8 cellular contexts compared by ENCODE assay signal in the genomic region with DNA sequence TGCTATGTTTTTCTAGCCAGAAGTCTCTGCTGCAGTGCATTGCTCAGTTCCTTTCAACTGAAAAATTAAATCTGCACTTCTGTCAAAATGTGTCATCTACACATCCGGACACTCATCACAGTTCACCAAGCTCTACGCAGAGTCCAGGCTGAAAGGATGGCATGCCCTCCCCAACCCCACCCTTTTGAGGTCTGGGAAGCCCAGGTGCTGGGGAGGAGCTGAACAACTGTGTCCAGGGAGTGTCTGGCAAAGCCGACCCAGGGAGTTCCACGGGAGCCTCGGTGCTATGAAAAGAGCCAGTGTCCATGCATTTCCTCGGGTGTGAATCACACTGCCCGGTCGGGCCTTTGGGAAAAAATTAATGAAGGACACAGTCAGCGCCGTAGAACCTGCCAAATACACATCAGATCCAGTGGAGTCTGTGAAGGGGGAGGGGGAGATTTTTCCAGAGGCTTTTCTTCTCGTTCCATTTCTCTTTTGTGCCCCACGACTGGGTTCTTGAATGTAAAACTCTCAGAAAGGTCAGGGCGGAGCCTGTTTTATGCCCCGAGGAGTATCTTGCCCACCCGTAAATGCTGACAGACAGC. TPM values are rescaled to one million over a fixed set of nuclear protein-coding genes. Genes with fewer than 3 reads are reported as not detected.
DNase-seq lines count a peak whose midpoint lies in the region; ATAC-seq, FAIRE-seq and TF ChIP-seq lines count a peak whose summit lies in the region.
"Had no signal": no experiment of that assay in that cellular context is flagged by ENCODE, and none has a peak within 500 bp of the region (broad histone marks: within the 10 kb centered on the region; RNA-seq: fewer than 3 reads in every experiment).

No MANE protein-coding gene starts in this region.

- peak overlapping the region; percentile 60 for H3K4me3 ChIP-seq in NB4 (ENCODE audit: low read depth, low read length)
- no peak overlapping the region for H3K4me3 ChIP-seq in mucosa of descending colon
- H3K4me3 ChIP-seq in thyroid gland (replicated peaks in 1 of 3) = peak overlapping the region; percentile 18 to 85 (median 59)

- intact Hi-C loops in mucosa of descending colon (cut with DNase I, micrococcal nuclease) = loop anchor here in 1 of 2 donors (10.0 kb wide), 1 partner anchor 92 kb away; no protein-coding TSS in a partner anchor
- intact Hi-C loops in thyroid gland (cut with DNase I) = no loop called here

- no peaks in the 10 kb centered on the region for H3K9me3 Mint-ChIP-seq in activated CD8-positive, alpha-beta memory T cell treated with anti-CD3 and anti-CD28 coated beads, Interleukin-2, amount 10 ng/mL, durations not matched to agents 7 days and 5 days (ENCODE audit: low read depth)

- 0 to 1% methylated on average over 9 to 15 of the region's 15 CpGs for WGBS in thyroid gland, 2 donors

- H3K9me3 ChIP-seq in mucosa of descending colon = no peaks in the 10 kb centered on the region
- no peaks in the 10 kb centered on the region for H3K9me3 ChIP-seq in thyroid gland

- H3K27me3 ChIP-seq in thyroid gland = no peaks in the 10 kb centered on the region

- ATAC-seq in activated CD8-positive, alpha-beta memory T cell treated with anti-CD3 and anti-CD28 coated beads, Interleukin-2, amount 10 ng/mL, durations not matched to agents 7 days and 5 days = peak; percentile 25
- peak; percentile 42 for ATAC-seq in mucosa of descending colon

- CTCF ChIA-PET in activated CD8-positive, alpha-beta memory T cell treated with anti-CD3 and anti-CD28 coated beads, Interleukin-2, amount 10 ng/mL, durations not matched to agents 7 days and 5 days (lab: Charles Lee) = interaction anchor here (1.3 kb wide), 1 partner anchor 15 kb away, joined by 3 read pairs; no protein-coding TSS in a partner anchor

- TF ChIP-seq CTCF in NB4 (IDR thresholded peaks at IDR 0.05; ENCODE audit: low read depth, low read length) = no peak
- TF ChIP-seq CTCF in mucosa of descending colon (IDR thresholded peaks at IDR 0.05) = no peak
- TF ChIP-seq CTCF in thyroid gland (IDR thresholded peaks at IDR 0.05) = no peak

- H3K27me3 Mint-ChIP-seq in activated CD8-positive, alpha-beta memory T cell treated with anti-CD3 and anti-CD28 coated beads, Interleukin-2, amount 10 ng/mL, durations not matched to agents 7 days and 5 days = peaks cover 43% of the 10 kb centered on the region

- H3K27ac ChIP-seq in thyroid gland = peak overlapping the region; percentile 70 to 96 (median 90)

- TF ChIP-seq POLR2A in GM12892 (IDR thresholded peaks at IDR 0.05; ENCODE audit: low read depth, low read length) (no peak), NB4 (IDR thresholded peaks at IDR 0.05; ENCODE audit: extremely low read depth, insufficient read length) (no peak), thyroid gland (IDR thresholded peaks at IDR 0.05) (no peak)

- peaks cover 27% of the 10 kb centered on the region for H3K4me1 Mint-ChIP-seq in activated CD8-positive, alpha-beta memory T cell treated with anti-CD3 and anti-CD28 coated beads, Interleukin-2, amount 10 ng/mL, durations not matched to agents 7 days and 5 days

- peak overlapping the region; percentile 76 for H3K4me3 Mint-ChIP-seq in activated CD8-positive, alpha-beta memory T cell treated with anti-CD3 and anti-CD28 coated beads, Interleukin-2, amount 10 ng/mL, durations not matched to agents 7 days and 5 days

- H3K36me3 ChIP-seq in mucosa of descending colon (ENCODE audit: low read depth) (no peaks in the 10 kb centered on the region), thyroid gland (no peaks in the 10 kb centered on the region)

- FAIRE-seq in GM12892 (lab: Jason Lieb, UNC) = peak; percentile 65
- FAIRE-seq: endometrium had no signal

- DNase-seq in GM12892 (ENCODE audit: insufficient read length) (no peak), NB4 (ENCODE audit: low read depth) (peak; percentile 27), epidermal melanocyte (ENCODE audit: insufficient read length, low spot score) (peak; percentile 34), mucosa of descending colon (peak; percentile 39 to 51 (median 46)), thyroid gland (peak; percentile 64 to 67), NCI-H2227 treated with DMSO at 0.1 percent for 48 hours (lab: John Stamatoyannopoulos, UW) (no peak)
- peak; percentile 64 for DNase-seq in activated CD8-positive, alpha-beta memory T cell treated with anti-CD3 and anti-CD28 coated beads, Interleukin-2, amount 10 ng/mL, durations not matched to agents 7 days and 5 days

- H3K4me1 ChIP-seq in mucosa of descending colon (ENCODE audit: low read depth) (no peaks in the 10 kb centered on the region), thyroid gland (peaks cover 4 to 14% of the 10 kb centered on the region in 2 donors)

- peak overlapping the region; percentile 77 for H3K27ac Mint-ChIP-seq in activated CD8-positive, alpha-beta memory T cell treated with anti-CD3 and anti-CD28 coated beads, Interleukin-2, amount 10 ng/mL, durations not matched to agents 7 days and 5 days

- no peaks in the 10 kb centered on the region for H3K36me3 Mint-ChIP-seq in activated CD8-positive, alpha-beta memory T cell treated with anti-CD3 and anti-CD28 coated beads, Interleukin-2, amount 10 ng/mL, durations not matched to agents 7 days and 5 days

RNA-seq across cellular contexts. Expression of gene PALS2, which starts 0.7 kb away (rescaled TPM):
- polyA plus RNA-seq in GM12892 (2012; ENCODE audit: missing spikeins) = 22.9 TPM
- total RNA-seq in activated CD8-positive, alpha-beta memory T cell treated with anti-CD3 and anti-CD28 coated beads, Interleukin-2, amount 10 ng/mL, durations not matched to agents 7 days and 5 days = 10 to 100 TPM; 17.4 to 28.1 TPM
- total RNA-seq in mucosa of descending colon (10 to 100 TPM in 1 of 3 donors, 1 to 10 TPM in 2; 5.0 to 15.1 (median 7.2) TPM), thyroid gland (10 to 100 TPM; 28.1 to 72.2 (median 38.4) TPM)

Comparison
In these comparisons a context has a peak if more than half of its experiments do, and no peak if none do; other contexts are left out.
1. DNase-seq: peak in NB4 (single experiment), activated CD8-positive, alpha-beta memory T cell treated with anti-CD3 and anti-CD28 coated beads, Interleukin-2, amount 10 ng/mL, durations not matched to agents 7 days and 5 days (single experiment), epidermal melanocyte (single experiment), mucosa of descending colon (3 of 3) and thyroid gland (2 of 2); none in GM12892 (single experiment) and NCI-H2227 treated with DMSO at 0.1 percent for 48 hours (single experiment).